In genomic region chr22:22129387-22129786, GRCh38 we compare ENCODE assay signal across 29 cellular contexts.
"Had no signal": no experiment of that assay in that cellular context is flagged by ENCODE, and none has a peak within 500 bp of the region (broad histone marks: within the 10 kb centered on the region; RNA-seq: fewer than 3 reads in every experiment).

No MANE protein-coding gene starts in this region.

- H3K27ac Mint-ChIP-seq: dendritic cell treated with granulocyte-macrophage colony-stimulating factor and Interleukin-4, amounts not matched to agents 40 ng/mL and 50 ng/mL, for 4 days; effector memory CD8-positive, alpha-beta T cell had no signal

- H2AFZ ChIP-seq: hepatocyte had no signal

- H3K27me3 ChIP-seq: colonic mucosa, gastrocnemius medialis, hepatocyte had no signal

- H3K9me3 Mint-ChIP-seq: dendritic cell treated with granulocyte-macrophage colony-stimulating factor and Interleukin-4, amounts not matched to agents 40 ng/mL and 50 ng/mL, for 4 days; effector memory CD8-positive, alpha-beta T cell had no signal

- H3K9me3 ChIP-seq: colonic mucosa, esophagus muscularis mucosa, esophagus squamous epithelium, gastrocnemius medialis, gastroesophageal sphincter, heart left ventricle, heart right ventricle had no signal

- H3K4me1 ChIP-seq: colonic mucosa, esophagus muscularis mucosa, esophagus squamous epithelium, gastrocnemius medialis, gastroesophageal sphincter, heart left ventricle, heart right ventricle had no signal

- H3K4me3 ChIP-seq: colonic mucosa, coronary artery, dorsolateral prefrontal cortex, esophagus muscularis mucosa, esophagus squamous epithelium, gastrocnemius medialis, gastroesophageal sphincter, heart left ventricle, heart right ventricle, hepatocyte had no signal

- H3K27ac ChIP-seq: colonic mucosa, coronary artery, dorsolateral prefrontal cortex, epithelial cell of prostate, esophagus muscularis mucosa, esophagus squamous epithelium, gastrocnemius medialis, gastroesophageal sphincter, heart left ventricle, heart right ventricle, hepatocyte had no signal

- H3K79me2 ChIP-seq: hepatocyte had no signal

- H3K4me3 Mint-ChIP-seq: dendritic cell treated with granulocyte-macrophage colony-stimulating factor and Interleukin-4, amounts not matched to agents 40 ng/mL and 50 ng/mL, for 4 days; effector memory CD8-positive, alpha-beta T cell had no signal

- H3K36me3 ChIP-seq: colonic mucosa, esophagus muscularis mucosa, esophagus squamous epithelium, gastrocnemius medialis, gastroesophageal sphincter, heart left ventricle, heart right ventricle had no signal

- H3K27me3 Mint-ChIP-seq: dendritic cell treated with granulocyte-macrophage colony-stimulating factor and Interleukin-4, amounts not matched to agents 40 ng/mL and 50 ng/mL, for 4 days had no signal

- FAIRE-seq: colon, endometrium, endothelial cell of umbilical vein, frontal cortex had no signal

- H3K4me2 ChIP-seq: hepatocyte had no signal

- DNase-seq: colonic mucosa; cortex of kidney; dermis blood vessel endothelial cell; dorsolateral prefrontal cortex; effector CD4-positive, alpha-beta T cell; effector CD8-positive, alpha-beta T cell; effector memory CD4-positive, alpha-beta T cell; effector memory CD8-positive, alpha-beta T cell; erythroblast; esophagus squamous epithelium; foreskin fibroblast; foreskin melanocyte; gastrocnemius medialis; glutamatergic neuron; head of caudate nucleus; heart left ventricle; heart right ventricle; hippocampal formation had no signal

- ATAC-seq: effector memory CD8-positive, alpha-beta T cell; esophagus mucosa; gastrocnemius medialis; gastroesophageal sphincter; heart left ventricle; heart right ventricle had no signal
